ENCODE assay signal across 7 cellular contexts in the genomic region with DNA sequence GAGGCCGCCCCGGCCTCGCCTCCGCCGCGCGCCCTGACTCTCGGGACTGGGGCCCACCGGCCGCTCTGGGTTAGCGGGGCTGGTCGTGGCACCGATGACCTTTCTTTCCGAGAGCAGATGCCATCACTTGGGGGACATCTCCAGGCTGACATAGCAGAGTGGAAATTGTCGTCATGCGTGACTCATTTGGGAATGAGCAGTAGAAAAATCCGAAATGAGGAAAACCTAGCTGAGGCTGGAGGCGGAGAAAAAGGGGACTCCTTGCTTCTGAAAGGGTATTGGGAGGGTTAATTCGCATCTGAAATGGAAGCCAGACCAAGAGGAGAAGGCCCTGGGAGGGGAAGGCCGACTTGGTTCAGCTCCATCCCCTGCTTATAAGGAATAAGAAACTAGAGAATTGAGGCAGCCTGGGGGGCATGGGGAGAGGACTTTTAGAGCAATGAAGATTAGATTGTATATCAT. TPM values are rescaled to one million over a fixed set of nuclear protein-coding genes. Genes with fewer than 3 reads are reported as not detected.
A peak's percentile ranks its signal among the peaks of the same experiment; 100 is the strongest.
DNase-seq lines count a peak whose midpoint lies in the region; ATAC-seq and TF ChIP-seq lines count a peak whose summit lies in the region.

No MANE protein-coding gene starts in this region.

- H3K14ac ChIP-seq in trophoblast cell (ENCODE audit: low read length): no peak overlapping the region

- H3K79me2 ChIP-seq in trophoblast cell (ENCODE audit: control insufficient read depth, insufficient read depth, low read length, poor library complexity): no peaks in the 10 kb centered on the region

- POLR2A ChIA-PET in Panc1 (lab: Charles Lee): no interaction called here

- no peak overlapping the region for H2AK5ac ChIP-seq in trophoblast cell (ENCODE audit: low read length)

- peaks cover 27% of the 10 kb centered on the region for H3K27me3 ChIP-seq in Panc1 (ENCODE audit: control insufficient read depth, insufficient read depth, low read length)
- H3K27me3 ChIP-seq in trophoblast cell (ENCODE audit: insufficient read depth, low read length): peaks cover 11% of the 10 kb centered on the region

- peak overlapping the region; percentile 100 for H3K4me2 ChIP-seq in trophoblast cell (ENCODE audit: low read length)

- H3K4ac ChIP-seq in trophoblast cell (ENCODE audit: low read depth, low read length): no peak overlapping the region

- no peak overlapping the region for H4K8ac ChIP-seq in trophoblast cell (ENCODE audit: low read depth, low read length)

- H2BK120ac ChIP-seq in trophoblast cell (ENCODE audit: insufficient read depth, low read length, poor library complexity): no peak overlapping the region

- H4K12ac ChIP-seq in trophoblast cell (ENCODE audit: low read depth, low read length): no peak overlapping the region

- H3K18ac ChIP-seq in trophoblast cell (ENCODE audit: low read length): no peak overlapping the region

- CTCF ChIA-PET in Panc1 (lab: Charles Lee): interaction anchor here (0.7 kb wide), 1 partner anchor 373 kb away, joined by 3 read pairs; no protein-coding TSS in a partner anchor

- H3K4me1 ChIP-seq in Panc1 (ENCODE audit: control insufficient read depth, insufficient read depth, low read length) (no peaks in the 10 kb centered on the region), trophoblast cell (ENCODE audit: control insufficient read depth in 1 of 2, insufficient read depth in 2 of 2, low read length in 2 of 2) (peaks cover 0 to 2% of the 10 kb centered on the region in 2 experiments)

- no peak for ATAC-seq in Panc1

- H3K4me3 ChIP-seq in Panc1 (ENCODE audit: low read depth in 2 of 2, low read length in 2 of 2) (peak overlapping the region; percentile 59 to 69), trophoblast cell (ENCODE audit: low read depth, low read length) (peak overlapping the region; percentile 84)

- no peak overlapping the region for H2BK5ac ChIP-seq in trophoblast cell (ENCODE audit: low read depth, low read length, poor library complexity)

- intact Hi-C loops in Panc1 (cut with micrococcal nuclease; ENCODE audit: unreplicated experiment): loop anchor here (5.0 kb wide), 1 partner anchor 167 kb away; no protein-coding TSS in a partner anchor

- in situ Hi-C loops in GM13976 (cut with MboI; ENCODE audit: low sequenced_read_pairs, unreplicated experiment) (no loop called here), Panc1 (cut with HindIII; ENCODE audit: low pct_unique_long_range_greater_than_20kb, low sequenced_read_pairs) (no loop called here)

- no CpG with 5 or more reads among the region's 20 CpGs for WGBS in trophoblast cell (ENCODE audit: extremely low coverage, insufficient coverage, insufficient read length)

- BruUV-seq in Panc1 (replicated peaks; lab: Mats Ljungman, UMichigan): no TSS peak

- no peaks in the 10 kb centered on the region for H3K9me3 ChIP-seq in Panc1 (ENCODE audit: control insufficient read depth, insufficient read depth, low read depth, low read length)
- H3K9me3 ChIP-seq in trophoblast cell (ENCODE audit: insufficient read depth, low read depth, low read length): no peaks in the 10 kb centered on the region

- H4K91ac ChIP-seq in trophoblast cell (ENCODE audit: low read depth, low read length): no peak overlapping the region

- H3K36me3 ChIP-seq in Panc1 (ENCODE audit: control insufficient read depth, insufficient read depth, low read length) (no peaks in the 10 kb centered on the region), trophoblast cell (ENCODE audit: control insufficient read depth in 1 of 2, insufficient read depth in 2 of 2, low read length in 2 of 2) (no peaks in the 10 kb centered on the region)

- peak overlapping the region; percentile 32 for H2AFZ ChIP-seq in trophoblast cell (ENCODE audit: insufficient read depth, low read length, poor library complexity)

- no peak overlapping the region for H3K23ac ChIP-seq in trophoblast cell (ENCODE audit: low read length)

- no peak overlapping the region for H2BK12ac ChIP-seq in trophoblast cell (ENCODE audit: low read length)

- peak; percentile 36 for DNase-seq in GM13976 (ENCODE audit: low spot score)
- no peak for DNase-seq in Panc1 (ENCODE audit: low read depth, low spot score)
- DNase-seq in epithelial cell of prostate (ENCODE audit: low read depth, low spot score): no peak
- DNase-seq in trophoblast cell: peak; percentile 24 to 64
- DNase-seq in activated CD4-positive, CD25-positive, alpha-beta regulatory T cell (lab: John Stamatoyannopoulos, UW): no peak
- no peak for DNase-seq in mesenteric fat pad (ENCODE audit: low spot score)
- no peak for DNase-seq in dedifferentiated amniotic fluid mesenchymal stem cell (ENCODE audit: extremely low spot score)

- H3K27ac ChIP-seq in Panc1 (ENCODE audit: low read length) (no peak overlapping the region), epithelial cell of prostate (peak overlapping the region; percentile 49), trophoblast cell (ENCODE audit: low read depth, low read length) (no peak overlapping the region)

- no peak overlapping the region for H3K9ac ChIP-seq in trophoblast cell (ENCODE audit: low read length)

- TF ChIP-seq CTCF in GM13976 (IDR thresholded peaks at IDR 0.05; ENCODE audit: borderline replicate concordance, control extremely low read depth, extremely low read depth, insufficient read depth, missing control alignments) (no peak), Panc1 (IDR thresholded peaks at IDR 0.05) (peak; percentile 53; the same call in 1 of the 2 replicates)

- H3K79me1 ChIP-seq in trophoblast cell (ENCODE audit: low read length): peaks cover 2% of the 10 kb centered on the region

RNA-seq across cellular contexts. Expression of a gene that starts 0.4 kb away (rescaled TPM):
- 2.9 TPM for total RNA-seq in Panc1 (2021; ENCODE audit: unreplicated experiment)
- 0.64 TPM for polyA plus RNA-seq in Panc1 (2012; ENCODE audit: insufficient read length)
- polyA plus RNA-seq in trophoblast cell (2013): 3.5 and 3.8 TPM in 2 replicates
- 5.6 TPM for total RNA-seq in mesenteric fat pad

Comparison
In these comparisons a context has a peak if more than half of its experiments do, and no peak if none do; other contexts are left out.
1. DNase-seq: peak in GM13976 (single experiment) and trophoblast cell (2 of 2); none in Panc1 (single experiment), epithelial cell of prostate (single experiment), activated CD4-positive, CD25-positive, alpha-beta regulatory T cell (0 of 4), mesenteric fat pad (single experiment) and dedifferentiated amniotic fluid mesenchymal stem cell (single experiment).